In the genomic region with DNA sequence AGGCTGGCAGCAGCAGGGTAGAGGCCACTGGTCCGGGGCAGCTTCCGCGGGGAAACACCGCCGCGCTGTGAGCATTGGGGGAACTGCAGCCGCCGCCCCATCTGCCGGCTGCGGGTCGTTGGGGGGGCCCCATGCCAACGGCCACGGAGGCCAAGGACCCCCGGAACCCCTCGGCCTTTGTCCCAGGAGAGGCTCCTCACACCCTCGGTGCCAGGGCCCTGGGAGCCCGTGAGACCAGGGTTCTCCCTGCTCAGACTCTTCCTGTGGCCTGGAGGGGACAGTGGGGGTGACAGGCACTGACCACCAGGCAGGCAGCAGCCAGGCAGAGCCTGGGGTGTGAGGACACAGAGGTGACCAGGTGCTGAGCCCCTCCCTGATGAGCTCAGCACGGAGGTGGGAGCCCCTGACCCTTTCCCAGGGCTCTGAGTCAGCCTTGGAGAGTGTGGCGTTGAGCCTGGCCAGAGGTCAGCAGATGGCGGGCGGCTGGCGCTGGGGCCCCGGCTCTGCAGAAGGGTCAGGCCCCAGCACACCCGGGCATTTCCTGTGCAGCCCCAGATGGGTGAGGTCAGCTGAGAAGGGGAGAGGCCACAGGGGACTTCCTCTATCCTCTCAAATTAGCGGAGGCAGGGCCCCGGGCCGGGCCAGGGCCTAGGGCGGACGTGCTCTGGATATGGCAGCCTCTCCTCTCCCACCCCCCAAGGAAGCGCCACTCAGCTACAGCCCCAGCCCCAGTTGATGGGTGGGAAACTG, we compare ENCODE assay signal across 7 cellular contexts. TPM values are rescaled to one million over a fixed set of nuclear protein-coding genes. Genes with fewer than 3 reads are reported as not detected.
DNase-seq lines count a peak whose midpoint lies in the region; ATAC-seq and TF ChIP-seq lines count a peak whose summit lies in the region.

No MANE protein-coding gene starts in this region.

- peak overlapping the region; percentile 40 to 45 for H3K27ac ChIP-seq in esophagus (ENCODE audit: low read depth in 2 of 2, low read length in 1 of 2)

- H3K4me1 ChIP-seq in esophagus (ENCODE audit: control insufficient read depth in 2 of 2, insufficient read depth in 2 of 2, low read length in 1 of 2) = peaks cover 0 to 9% of the 10 kb centered on the region in 2 donors

- H3K9me3 Mint-ChIP-seq in nephron = no peaks in the 10 kb centered on the region

- peak; percentile 72 to 81 (median 80) for TF ChIP-seq CTCF in nephron (IDR thresholded peaks at IDR 0.05; ENCODE audit: unreplicated experiment in 3 of 3)

- no peak overlapping the region for H3K27ac Mint-ChIP-seq in nephron

- DNase-seq in NCI-H1092 (lab: John Stamatoyannopoulos, UW) = peak; percentile 22
- peak; percentile 43 for DNase-seq in activated CD8-positive, alpha-beta memory T cell treated with anti-CD3 and anti-CD28 coated beads, Interleukin-2, amount 50 U/mL, for 24 hours (ENCODE audit: extremely low read depth)
- peak; percentile 84 for DNase-seq in stimulated activated naive CD8-positive, alpha-beta T cell treated with anti-CD3 and anti-CD28 coated beads, Interleukin-15, Interleukin-2, amounts not matched to agents 100 U/mL and 50 U/mL, for 24 hours

- no peaks in the 10 kb centered on the region for H3K9me3 ChIP-seq in esophagus (ENCODE audit: control insufficient read depth in 2 of 2, insufficient read depth in 1 of 2, low read depth in 1 of 2, low read length in 1 of 2)

- no peaks in the 10 kb centered on the region for H3K36me3 Mint-ChIP-seq in nephron (ENCODE audit: low read depth)

- peaks cover 18% of the 10 kb centered on the region for H3K4me1 Mint-ChIP-seq in nephron

- H3K4me3 ChIP-seq in esophagus (ENCODE audit: low read depth in 1 of 2, low read length in 2 of 2) = no peak overlapping the region

- H3K27me3 Mint-ChIP-seq in nephron (ENCODE audit: low read depth) = peaks cover 15% of the 10 kb centered on the region

- peak; percentile 43 for ATAC-seq in GM18498 (IDR thresholded peaks at IDR 0.05; ENCODE audit: unreplicated experiment)
- peak; percentile 94 for ATAC-seq in stimulated activated naive CD8-positive, alpha-beta T cell treated with anti-CD3 and anti-CD28 coated beads, Interleukin-15, Interleukin-2, amounts not matched to agents 100 U/mL and 50 U/mL, for 24 hours
- no peak for ATAC-seq in GM18909 (IDR thresholded peaks at IDR 0.05; ENCODE audit: poor library complexity, unreplicated experiment)

- H3K27me3 ChIP-seq in esophagus (ENCODE audit: control insufficient read depth in 1 of 2, insufficient read depth in 2 of 2, low read length in 2 of 2) = peaks cover 0 to 4% of the 10 kb centered on the region in 2 donors

- H3K36me3 ChIP-seq in esophagus (ENCODE audit: control insufficient read depth in 2 of 2, insufficient read depth in 2 of 2, low read length in 1 of 2) = no peaks in the 10 kb centered on the region

- no peak overlapping the region for H3K4me3 Mint-ChIP-seq in nephron

- WGBS in esophagus, 2 donors = 15% methylated on average over 28 to 30 of the region's 30 CpGs

RNA-seq across cellular contexts. Expression of a gene that starts 17.9 kb away (rescaled TPM):
- 10 to 100 TPM; 34.5 to 43.2 TPM for polyA plus RNA-seq in esophagus

RNA-seq across cellular contexts. Expression of a gene that starts 42.5 kb away (rescaled TPM):
- 100 to 1,000 TPM in 1 of 2 donors, 10 to 100 TPM in 1; 90.7 to 100 TPM for polyA plus RNA-seq in esophagus

Comparison
In these comparisons a context has a peak if more than half of its experiments do, and no peak if none do; other contexts are left out.
1. DNase-seq: peak in every context shown above with its lines; median percentile 84 in stimulated activated naive CD8-positive, alpha-beta T cell treated with anti-CD3 and anti-CD28 coated beads, Interleukin-15, Interleukin-2, amounts not matched to agents 100 U/mL and 50 U/mL, for 24 hours; 43 in activated CD8-positive, alpha-beta memory T cell treated with anti-CD3 and anti-CD28 coated beads, Interleukin-2, amount 50 U/mL, for 24 hours; 22 in NCI-H1092.